9 cellular contexts compared by ENCODE assay signal in the genomic region with DNA sequence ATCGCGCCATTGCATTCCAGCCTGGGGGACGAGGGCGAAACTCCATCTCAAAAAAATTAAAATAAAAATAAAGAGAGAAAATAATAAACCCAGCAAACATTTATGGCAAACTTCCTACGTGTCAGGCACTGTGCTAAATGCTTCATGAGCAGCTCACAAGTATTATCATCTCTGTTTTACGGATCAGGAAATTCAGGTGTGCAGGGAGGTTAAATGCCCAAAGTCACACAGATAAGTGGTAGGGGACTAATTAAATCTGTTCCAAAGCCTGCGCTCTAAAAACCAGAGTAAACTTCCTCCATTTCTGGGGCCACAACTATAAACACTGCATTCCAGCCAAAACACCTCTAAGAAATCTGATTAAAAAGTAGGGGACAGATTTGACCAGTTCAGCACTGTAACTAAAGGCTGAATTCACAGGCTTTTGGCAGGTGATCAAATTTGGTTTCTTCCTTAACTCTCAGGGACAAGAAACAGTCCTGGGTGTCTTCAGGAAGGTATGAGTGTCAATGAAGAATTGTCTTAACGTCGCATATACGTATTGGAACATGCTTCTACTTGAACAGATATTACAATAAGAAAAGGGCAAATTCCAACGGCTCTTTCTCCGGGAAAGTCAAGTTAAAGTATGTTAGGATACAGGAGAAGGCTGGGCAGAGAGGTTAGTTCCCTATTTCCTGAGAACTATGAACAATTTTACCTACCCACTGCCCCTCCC. TPM values are rescaled to one million over a fixed set of nuclear protein-coding genes. Genes with fewer than 3 reads are reported as not detected.
DNase-seq lines count a peak whose midpoint lies in the region; ATAC-seq, FAIRE-seq and TF ChIP-seq lines count a peak whose summit lies in the region.
"Had no signal": no experiment of that assay in that cellular context is flagged by ENCODE, and none has a peak within 500 bp of the region (broad histone marks: within the 10 kb centered on the region; RNA-seq: fewer than 3 reads in every experiment).

No MANE protein-coding gene starts in this region.

- H3K27me3 ChIP-seq in MM.1S (replicated peaks; ENCODE audit: insufficient read depth, low read length) (no peaks in the 10 kb centered on the region), breast epithelium (no peaks in the 10 kb centered on the region), HepG2 (ENCODE audit: control insufficient read depth in 1 of 2, insufficient read depth in 2 of 2, low read length in 2 of 2) (no peaks in the 10 kb centered on the region; a peak in 1 of 5 replicates), thymus (ENCODE audit: control insufficient read depth, insufficient read depth) (no peaks in the 10 kb centered on the region)

- no peaks in the 10 kb centered on the region for H4K20me1 ChIP-seq in MM.1S (ENCODE audit: insufficient read depth, low read length)
- no peaks in the 10 kb centered on the region for H4K20me1 ChIP-seq in HepG2 (ENCODE audit: insufficient read depth, low read length)

- ATAC-seq in HepG2 = peak; percentile 6

- no peak for FAIRE-seq in HepG2 (lab: Jason Lieb, UNC)
- FAIRE-seq: colon had no signal

- CTCF ChIA-PET in HepG2 (lab: Yijun Ruan, JAX; ENCODE audit: low intra/inter-chr PET ratio, low total read pairs) = no interaction called here

- peak overlapping the region; percentile 95 for H3K4me2 ChIP-seq in MM.1S (ENCODE audit: low read depth, low read length)
- H3K4me2 ChIP-seq in HepG2 (ENCODE audit: low read depth, low read length) = peak overlapping the region; percentile 72

- TF ChIP-seq CTCF in MM.1S (IDR thresholded peaks at IDR 0.05; ENCODE audit: low read length) (no peak), breast epithelium (IDR thresholded peaks at IDR 0.05) (no peak), HepG2 (CRISPR knock-in tag; IDR thresholded peaks at IDR 0.05) (no peak)

- H3K9me2 ChIP-seq in MM.1S (replicated peaks; ENCODE audit: insufficient read depth, low read length) = no peaks in the 10 kb centered on the region

- TSS peak; percentile 65 for BruUV-seq in HepG2 (replicated peaks; lab: Mats Ljungman, UMichigan)

- TF ChIP-seq POLR2A in breast epithelium (IDR thresholded peaks at IDR 0.05) = no peak
- TF ChIP-seq POLR2A in HepG2 (IDR thresholded peaks at IDR 0.05; ENCODE audit: insufficient read depth in 1 of 2, low read depth in 2 of 2, low read length in 2 of 2) = no peak

- intact Hi-C loops in breast epithelium (cut with DNase I; ENCODE audit: low total_unique reads) = no loop called here
- intact Hi-C loops in HepG2 (cut with micrococcal nuclease; ENCODE audit: unreplicated experiment) = loop anchor here (1.0 to 2.0 kb wide), 3 partner anchors 33 to 190 kb away; partner anchors contain the start of genes CCDC47, DCAF7, FTSJ3 and PSMC5

- H3K36me3 ChIP-seq in MM.1S (replicated peaks; ENCODE audit: insufficient read depth, low read length) = 0 out of 2 replicates have a peak, but pooled peaks cover 2% of the 10 kb centered on the region
- no peaks in the 10 kb centered on the region for H3K36me3 ChIP-seq in breast epithelium
- peaks cover 1 to 2% of the 10 kb centered on the region in 2 experiments; a peak in 3 of 5 replicates for H3K36me3 ChIP-seq in HepG2 (replicated peaks in 1 of 2; ENCODE audit: control insufficient read depth in 1 of 2, insufficient read depth in 2 of 2, low read length in 2 of 2)
- H3K36me3 ChIP-seq in thymus (ENCODE audit: control insufficient read depth, insufficient read depth) = peaks cover 2% of the 10 kb centered on the region

- POLR2A ChIA-PET in HepG2 (lab: Yijun Ruan, JAX) = interaction anchor here (0.7 to 4.8 kb wide), 3 partner anchors 10 to 119 kb away, joined by 3 to 77 read pairs (median 9); partner anchors contain the start of genes CCDC47, DDX42 and MAP3K3

- H2AFZ ChIP-seq in MM.1S (ENCODE audit: low read length) = peak overlapping the region; percentile 89
- peak overlapping the region; percentile 57 for H2AFZ ChIP-seq in HepG2 (ENCODE audit: low read length)

- 22% methylated on average over 12 of the region's 12 CpGs for WGBS in HepG2 (ENCODE audit: low lambda C conversion rate)
- 44% methylated on average over 12 of the region's 12 CpGs for WGBS in thymus

- H3K27ac ChIP-seq in MM.1S (ENCODE audit: low read length) (peak overlapping the region; percentile 91; the same call in 1 of the 2 replicates), breast epithelium (peak overlapping the region; percentile 95 to 98), HepG2 (ENCODE audit: extremely low read length, insufficient read depth, low read length) (peak overlapping the region; percentile 84), thymus (ENCODE audit: low read depth) (peak overlapping the region; percentile 96)

- DNase-seq in NOMO-1 treated with DMSO at 0.1 percent for 48 hours (lab: John Stamatoyannopoulos, UW; ENCODE audit: unreplicated experiment) = peak; percentile 58
- no peak for DNase-seq in NOMO-1 treated with dmso at 0.1 percent for 144 hours (lab: John Stamatoyannopoulos, UW; ENCODE audit: unreplicated experiment)
- DNase-seq in MM.1S = peak; percentile 19
- no peak for DNase-seq in breast epithelium (ENCODE audit: low spot score in 2 of 2)
- no peak for DNase-seq in HepG2 (ENCODE audit: low spot score)
- DNase-seq in occipital lobe (lab: John Stamatoyannopoulos, UW) = no peak
- DNase-seq in kidney glomerular epithelial cell (lab: John Stamatoyannopoulos, UW) = no peak

- no peaks in the 10 kb centered on the region for H3K9me3 ChIP-seq in MM.1S (replicated peaks; ENCODE audit: insufficient read depth, low read length)
- H3K9me3 ChIP-seq in breast epithelium = no peaks in the 10 kb centered on the region
- no peaks in the 10 kb centered on the region for H3K9me3 ChIP-seq in HepG2 (ENCODE audit: low read length)
- H3K9me3 ChIP-seq in thymus (ENCODE audit: control insufficient read depth) = no peaks in the 10 kb centered on the region

- H3K79me2 ChIP-seq in MM.1S (ENCODE audit: low read length) (peaks cover 17% of the 10 kb centered on the region), HepG2 (ENCODE audit: insufficient read depth, low read length) (peaks cover 12% of the 10 kb centered on the region)

- TF ChIP-seq RAD21 in HepG2 (CRISPR knock-in tag; IDR thresholded peaks at IDR 0.05) = no peak

- peaks cover 22% of the 10 kb centered on the region for H3F3A ChIP-seq in MM.1S (ENCODE audit: insufficient read depth, low read length)

- H3K9ac ChIP-seq in MM.1S (ENCODE audit: low read length) = peak overlapping the region; percentile 95
- H3K9ac ChIP-seq in HepG2 (ENCODE audit: insufficient read depth, low read depth, low read length) = peak overlapping the region; percentile 93

- H3K4me1 ChIP-seq in MM.1S (ENCODE audit: low read length) = no peaks in the 10 kb centered on the region
- H3K4me1 ChIP-seq in breast epithelium = no peaks in the 10 kb centered on the region
- peaks cover 14% of the 10 kb centered on the region for H3K4me1 ChIP-seq in HepG2 (ENCODE audit: insufficient read depth, low read length)
- peaks cover 3% of the 10 kb centered on the region for H3K4me1 ChIP-seq in thymus (ENCODE audit: control insufficient read depth, insufficient read depth, low read length)

- in situ Hi-C loops in HepG2 (cut with HindIII; ENCODE audit: extremely low pct_ligation_motif_present, low pct_unique_long_range_greater_than_20kb) = no loop called here

- no peak for TF ChIP-seq EP300 in HepG2 (IDR thresholded peaks at IDR 0.05; ENCODE audit: low read depth in 2 of 2, low read length in 2 of 2)
- TF ChIP-seq EP300 in HepG2 (CRISPR knock-in tag; IDR thresholded peaks at IDR 0.05; ENCODE audit: borderline replicate concordance) = no peak

- peak overlapping the region; percentile 96 for H3K4me3 ChIP-seq in MM.1S (ENCODE audit: low read length)
- H3K4me3 ChIP-seq in breast epithelium = peak overlapping the region; percentile 82 to 90 (median 83)
- H3K4me3 ChIP-seq in HepG2 (replicated peaks in 1 of 3; ENCODE audit: insufficient read depth in 1 of 3, low read depth in 2 of 3, low read length in 3 of 3) = peak overlapping the region; percentile 75 to 99 (median 92)
- peak overlapping the region; percentile 89 for H3K4me3 ChIP-seq in thymus (ENCODE audit: low read length)

RNA-seq across cellular contexts. Expression of gene STRADA, which starts 1.0 kb away (rescaled TPM):
- total RNA-seq in breast epithelium (10 to 100 TPM; 25.9 to 33.8 (median 26.2) TPM), HepG2 (2016; rRNA removed; fragmentation: Illumina TruSeq; extraction: Trizol) (16.1 and 17.9 TPM in 2 replicates), occipital lobe (27.8 TPM)
- 3.7 and 4.0 TPM in 2 replicates for total RNA-seq in HepG2 (2016; cell fraction: cytosol; rRNA removed; fragmentation: Illumina TruSeq; extraction: Trizol; ENCODE audit: low read depth)
- 15.8 and 17.3 TPM in 2 replicates for total RNA-seq in HepG2 (2016; cell fraction: insoluble cytoplasmic fraction; rRNA removed; fragmentation: Illumina TruSeq; extraction: Trizol)
- total RNA-seq in HepG2 (2016; cell fraction: membrane; rRNA removed; fragmentation: Illumina TruSeq; extraction: Trizol) = 7.7 and 7.8 TPM in 2 replicates
- 27.8 and 29.5 TPM in 2 replicates for total RNA-seq in HepG2 (2016; cell fraction: nucleus; rRNA removed; fragmentation: Illumina TruSeq; extraction: Trizol)
- polyA plus RNA-seq in HepG2 (2011; rRNA removed) (17.3 and 17.6 TPM in 2 replicates), thymus (32.2 TPM)
- 7.0 and 7.6 TPM in 2 replicates for polyA plus RNA-seq in HepG2 (2011; cell fraction: cytosol; rRNA removed)
- polyA plus RNA-seq in HepG2 (2011; cell fraction: nucleus; rRNA removed) = 36.3 and 37.3 TPM in 2 replicates
- polyA plus RNA-seq in HepG2 (2012) = 10.9 and 13.7 TPM in 2 replicates
- polyA plus RNA-seq in HepG2 (2016; cell fraction: cytosol; fragmentation: Illumina TruSeq; extraction: Trizol; ENCODE audit: low read depth) = 3.1 and 3.6 TPM in 2 replicates
- polyA plus RNA-seq in HepG2 (2016; cell fraction: insoluble cytoplasmic fraction; fragmentation: Illumina TruSeq; extraction: Trizol; ENCODE audit: low read depth) = 18.9 and 21.4 TPM in 2 replicates
- 6.6 and 7.5 TPM in 2 replicates for polyA plus RNA-seq in HepG2 (2016; cell fraction: membrane; fragmentation: Illumina TruSeq; extraction: Trizol; ENCODE audit: low read depth)
- polyA plus RNA-seq in HepG2 (2016; cell fraction: nucleus; fragmentation: Illumina TruSeq; extraction: Trizol; ENCODE audit: insufficient read depth, low read depth) = 51.3 and 56.2 TPM in 2 replicates
- polyA minus RNA-seq in HepG2 (2011; rRNA and poly(A)+ RNA removed; ENCODE audit: low replicate concordance) = 15.1 and 16.7 TPM in 2 replicates
- polyA minus RNA-seq in HepG2 (2011; cell fraction: cytosol; rRNA and poly(A)+ RNA removed) = 4.1 and 4.2 TPM in 2 replicates
- polyA minus RNA-seq in HepG2 (2011; cell fraction: nucleus; rRNA and poly(A)+ RNA removed) = 25.2 and 27.6 TPM in 2 replicates

RNA-seq across cellular contexts. Expression of gene CCDC47, which starts 32.8 kb away (rescaled TPM):
- total RNA-seq in breast epithelium (10 to 100 TPM; 54.1 to 89.5 (median 81.7) TPM), HepG2 (2016; rRNA removed; fragmentation: Illumina TruSeq; extraction: Trizol) (61.6 and 99.5 TPM in 2 replicates), occipital lobe (49.9 TPM)
- total RNA-seq in HepG2 (2016; cell fraction: cytosol; rRNA removed; fragmentation: Illumina TruSeq; extraction: Trizol; ENCODE audit: low read depth) = 14.7 and 18.1 TPM in 2 replicates
- total RNA-seq in HepG2 (2016; cell fraction: insoluble cytoplasmic fraction; rRNA removed; fragmentation: Illumina TruSeq; extraction: Trizol) = 56.1 and 100 TPM in 2 replicates
- total RNA-seq in HepG2 (2016; cell fraction: membrane; rRNA removed; fragmentation: Illumina TruSeq; extraction: Trizol) = 15.1 and 20.6 TPM in 2 replicates
- total RNA-seq in HepG2 (2016; cell fraction: nucleus; rRNA removed; fragmentation: Illumina TruSeq; extraction: Trizol) = 87.9 and 101 TPM in 2 replicates
- polyA plus RNA-seq in HepG2 (2011; rRNA removed) (54.4 and 59.3 TPM in 2 replicates), thymus (25.9 TPM)
- 31.9 and 50.0 TPM in 2 replicates for polyA plus RNA-seq in HepG2 (2011; cell fraction: cytosol; rRNA removed)
- 16.9 and 28.0 TPM in 2 replicates for polyA plus RNA-seq in HepG2 (2011; cell fraction: nucleus; rRNA removed)
- polyA plus RNA-seq in HepG2 (2012) = 84.0 and 93.9 TPM in 2 replicates
- 4.5 and 4.6 TPM in 2 replicates for polyA plus RNA-seq in HepG2 (2016; cell fraction: cytosol; fragmentation: Illumina TruSeq; extraction: Trizol; ENCODE audit: low read depth)
- polyA plus RNA-seq in HepG2 (2016; cell fraction: insoluble cytoplasmic fraction; fragmentation: Illumina TruSeq; extraction: Trizol; ENCODE audit: low read depth) = 48.5 and 55.2 TPM in 2 replicates
- 7.8 and 9.6 TPM in 2 replicates for polyA plus RNA-seq in HepG2 (2016; cell fraction: membrane; fragmentation: Illumina TruSeq; extraction: Trizol; ENCODE audit: low read depth)
- 108 and 115 TPM in 2 replicates for polyA plus RNA-seq in HepG2 (2016; cell fraction: nucleus; fragmentation: Illumina TruSeq; extraction: Trizol; ENCODE audit: insufficient read depth, low read depth)
- polyA minus RNA-seq in HepG2 (2011; rRNA and poly(A)+ RNA removed; ENCODE audit: low replicate concordance) = 19.5 and 38.0 TPM in 2 replicates
- 45.4 and 57.4 TPM in 2 replicates for polyA minus RNA-seq in HepG2 (2011; cell fraction: cytosol; rRNA and poly(A)+ RNA removed)
- polyA minus RNA-seq in HepG2 (2011; cell fraction: nucleus; rRNA and poly(A)+ RNA removed) = 39.5 and 51.5 TPM in 2 replicates

RNA-seq across cellular contexts. Expression of gene DDX42, which starts 33.3 kb away (rescaled TPM):
- total RNA-seq in breast epithelium (100 to 1,000 TPM; 131 to 139 (median 139) TPM), HepG2 (2016; rRNA removed; fragmentation: Illumina TruSeq; extraction: Trizol) (81.5 and 87.2 TPM in 2 replicates), occipital lobe (73.5 TPM)
- 29.4 and 40.6 TPM in 2 replicates for total RNA-seq in HepG2 (2016; cell fraction: cytosol; rRNA removed; fragmentation: Illumina TruSeq; extraction: Trizol; ENCODE audit: low read depth)
- 78.3 and 81.1 TPM in 2 replicates for total RNA-seq in HepG2 (2016; cell fraction: insoluble cytoplasmic fraction; rRNA removed; fragmentation: Illumina TruSeq; extraction: Trizol)
- 42.5 and 44.3 TPM in 2 replicates for total RNA-seq in HepG2 (2016; cell fraction: membrane; rRNA removed; fragmentation: Illumina TruSeq; extraction: Trizol)
- 143 and 164 TPM in 2 replicates for total RNA-seq in HepG2 (2016; cell fraction: nucleus; rRNA removed; fragmentation: Illumina TruSeq; extraction: Trizol)
- polyA plus RNA-seq in HepG2 (2011; rRNA removed) (92.9 and 104 TPM in 2 replicates), thymus (92.8 TPM)
- 28.9 and 41.0 TPM in 2 replicates for polyA plus RNA-seq in HepG2 (2011; cell fraction: cytosol; rRNA removed)
- 278 and 375 TPM in 2 replicates for polyA plus RNA-seq in HepG2 (2011; cell fraction: nucleus; rRNA removed)
- polyA plus RNA-seq in HepG2 (2012) = 110 and 116 TPM in 2 replicates
- polyA plus RNA-seq in HepG2 (2016; cell fraction: cytosol; fragmentation: Illumina TruSeq; extraction: Trizol; ENCODE audit: low read depth) = 6.4 and 8.6 TPM in 2 replicates
- 109 TPM in 2 replicates for polyA plus RNA-seq in HepG2 (2016; cell fraction: insoluble cytoplasmic fraction; fragmentation: Illumina TruSeq; extraction: Trizol; ENCODE audit: low read depth)
- 21.9 and 25.7 TPM in 2 replicates for polyA plus RNA-seq in HepG2 (2016; cell fraction: membrane; fragmentation: Illumina TruSeq; extraction: Trizol; ENCODE audit: low read depth)
- polyA plus RNA-seq in HepG2 (2016; cell fraction: nucleus; fragmentation: Illumina TruSeq; extraction: Trizol; ENCODE audit: insufficient read depth, low read depth) = 292 and 329 TPM in 2 replicates
- 22.3 and 35.8 TPM in 2 replicates for polyA minus RNA-seq in HepG2 (2011; rRNA and poly(A)+ RNA removed; ENCODE audit: low replicate concordance)
- polyA minus RNA-seq in HepG2 (2011; cell fraction: cytosol; rRNA and poly(A)+ RNA removed) = 39.0 and 47.1 TPM in 2 replicates
- 292 and 335 TPM in 2 replicates for polyA minus RNA-seq in HepG2 (2011; cell fraction: nucleus; rRNA and poly(A)+ RNA removed)

RNA-seq across cellular contexts. Expression of gene LIMD2, which starts 40.7 kb away (rescaled TPM):
- 10 to 100 TPM in 1 of 3 donors, 1 to 10 TPM in 2; 6.1 to 10.5 (median 7.2) TPM for total RNA-seq in breast epithelium
- 6.9 and 9.0 TPM in 2 replicates for total RNA-seq in HepG2 (2016; rRNA removed; fragmentation: Illumina TruSeq; extraction: Trizol)
- total RNA-seq in HepG2 (2016; cell fraction: cytosol; rRNA removed; fragmentation: Illumina TruSeq; extraction: Trizol; ENCODE audit: low read depth) = 3.5 and 4.3 TPM in 2 replicates
- total RNA-seq in HepG2 (2016; cell fraction: insoluble cytoplasmic fraction; rRNA removed; fragmentation: Illumina TruSeq; extraction: Trizol) = 8.0 and 9.0 TPM in 2 replicates
- total RNA-seq in HepG2 (2016; cell fraction: membrane; rRNA removed; fragmentation: Illumina TruSeq; extraction: Trizol) = 9.1 and 11.6 TPM in 2 replicates
- total RNA-seq in HepG2 (2016; cell fraction: nucleus; rRNA removed; fragmentation: Illumina TruSeq; extraction: Trizol) = 5.6 and 5.8 TPM in 2 replicates
- polyA plus RNA-seq in HepG2 (2011; rRNA removed) = 20.8 and 26.5 TPM in 2 replicates
- polyA plus RNA-seq in HepG2 (2011; cell fraction: cytosol; rRNA removed) = 11.9 and 19.1 TPM in 2 replicates
- polyA plus RNA-seq in HepG2 (2011; cell fraction: nucleus; rRNA removed) = 75.1 and 81.6 TPM in 2 replicates
- 6.8 and 10.0 TPM in 2 replicates for polyA plus RNA-seq in HepG2 (2012)
- 13.2 and 16.2 TPM in 2 replicates for polyA plus RNA-seq in HepG2 (2016; cell fraction: cytosol; fragmentation: Illumina TruSeq; extraction: Trizol; ENCODE audit: low read depth)
- polyA plus RNA-seq in HepG2 (2016; cell fraction: insoluble cytoplasmic fraction; fragmentation: Illumina TruSeq; extraction: Trizol; ENCODE audit: low read depth) = 12.4 and 14.3 TPM in 2 replicates
- polyA plus RNA-seq in HepG2 (2016; cell fraction: membrane; fragmentation: Illumina TruSeq; extraction: Trizol; ENCODE audit: low read depth) = 16.0 and 17.0 TPM in 2 replicates
- polyA plus RNA-seq in HepG2 (2016; cell fraction: nucleus; fragmentation: Illumina TruSeq; extraction: Trizol; ENCODE audit: insufficient read depth, low read depth) = 17.5 and 21.1 TPM in 2 replicates
- polyA minus RNA-seq in HepG2 (2011; rRNA and poly(A)+ RNA removed; ENCODE audit: low replicate concordance) = 0.72 and 15.9 TPM in 2 replicates
- polyA minus RNA-seq in HepG2 (2011; cell fraction: cytosol; rRNA and poly(A)+ RNA removed) = 7.5 and 9.1 TPM in 2 replicates
- polyA minus RNA-seq in HepG2 (2011; cell fraction: nucleus; rRNA and poly(A)+ RNA removed) = 13.5 and 15.0 TPM in 2 replicates
- polyA plus RNA-seq in thymus = 309 TPM
- 15.0 TPM for total RNA-seq in occipital lobe

Comparison
In these comparisons a context has a peak if more than half of its experiments do, and no peak if none do; other contexts are left out.
1. DNase-seq: peak in NOMO-1 treated with DMSO at 0.1 percent for 48 hours (single experiment) and MM.1S (single experiment); none in NOMO-1 treated with dmso at 0.1 percent for 144 hours (single experiment), breast epithelium (0 of 2), HepG2 (single experiment), occipital lobe (single experiment) and kidney glomerular epithelial cell (single experiment).
2. Peak in every context shown above with its lines, with median percentiles within 50 percentile points of each other: H3K27ac ChIP-seq and H3K4me3 ChIP-seq.